In genomic region chr9:68705636-68706578, GRCh38 we compare ENCODE assay signal across 8 cellular contexts. TPM values are rescaled to one million over a fixed set of nuclear protein-coding genes. Genes with fewer than 3 reads are reported as not detected.
A peak's percentile ranks its signal among the peaks of the same experiment; 100 is the strongest.
DNase-seq lines count a peak whose midpoint lies in the region; ATAC-seq, FAIRE-seq and TF ChIP-seq lines count a peak whose summit lies in the region.

No MANE protein-coding gene starts in this region.

- peak overlapping the region; percentile 81 for H3K4me2 ChIP-seq in mammary epithelial cell (ENCODE audit: insufficient read depth, low read depth, low read length)

- DNase-seq in GM12891 (ENCODE audit: insufficient read length, low spot score) = no peak
- peak; percentile 4 to 12 for DNase-seq in HAP-1 (ENCODE audit: low spot score in 2 of 2)
- peak; percentile 11 for DNase-seq in NCI-H460 (ENCODE audit: extremely low read depth, low read depth)
- DNase-seq in mammary epithelial cell = peak; percentile 1
- peak; percentile 53 to 81 for DNase-seq in left lung
- DNase-seq in NCI-H345 treated with DMSO at 0.1 percent for 48 hours (lab: John Stamatoyannopoulos, UW; ENCODE audit: unreplicated experiment) = no peak
- DNase-seq in stimulated activated naive CD4-positive, alpha-beta T cell treated with Interleukin-2 at 50 U/mL for 16 hours (lab: John Stamatoyannopoulos, UW) = no peak

- H4K20me1 ChIP-seq in mammary epithelial cell (ENCODE audit: insufficient read depth, low read length) = no peaks in the 10 kb centered on the region

- H3K9ac ChIP-seq in mammary epithelial cell (ENCODE audit: insufficient read depth, low read length) = no peak overlapping the region
- H3K9ac ChIP-seq in subcutaneous abdominal adipose tissue (ENCODE audit: low read length in 5 of 5) = no peak overlapping the region

- no TSS peak for BruUV-seq in mammary epithelial cell (replicated peaks; lab: Mats Ljungman, UMichigan)

- in situ Hi-C loops in HAP-1 (cut with MboI; ENCODE audit: low sequenced_read_pairs) = loop anchor here (25.0 kb wide), 1 partner anchor 131 kb away; no protein-coding TSS in a partner anchor
- in situ Hi-C loops in mammary epithelial cell (cut with MboI; ENCODE audit: low sequenced_read_pairs in 2 of 2) = no loop called here

- H3K36me3 ChIP-seq in HAP-1 (replicated peaks) (no peaks in the 10 kb centered on the region), mammary epithelial cell (ENCODE audit: insufficient read depth, low read length) (no peaks in the 10 kb centered on the region), left lung (no peaks in the 10 kb centered on the region), subcutaneous abdominal adipose tissue (ENCODE audit: control insufficient read depth in 5 of 5, insufficient read depth in 5 of 5, low read length in 5 of 5) (no peaks in the 10 kb centered on the region)

- H3K4me3 ChIP-seq in HAP-1 (peak overlapping the region; percentile 29), mammary epithelial cell (replicated peaks in 1 of 3; ENCODE audit: insufficient read depth in 1 of 3, low read depth in 2 of 3, low read length in 3 of 3) (peak overlapping the region in 2 of 3 experiments; percentile 26 to 29), left lung (peak overlapping the region; percentile 57 to 61), subcutaneous abdominal adipose tissue (ENCODE audit: low read depth in 1 of 5, low read length in 5 of 5) (peak overlapping the region; percentile 66 to 85 (median 76))

- no peak for FAIRE-seq in GM12891 (lab: Jason Lieb, UNC)

- H3K27me3 ChIP-seq in HAP-1 (ENCODE audit: low read depth) (peaks cover 55% of the 10 kb centered on the region), mammary epithelial cell (ENCODE audit: insufficient read depth, low read length) (peaks cover 24% of the 10 kb centered on the region), left lung (peaks cover 0 to 29% of the 10 kb centered on the region in 2 donors), subcutaneous abdominal adipose tissue (ENCODE audit: control insufficient read depth in 5 of 5, insufficient read depth in 4 of 5, low read length in 5 of 5) (peaks cover 3 to 32% (median 9%) of the 10 kb centered on the region in 5 donors)

- peak; percentile 35 for ATAC-seq in left lung

- intact Hi-C loops in mammary epithelial cell (cut with micrococcal nuclease) = no loop called here
- intact Hi-C loops in left lung (cut with DNase I) = no loop called here

- H3K27ac ChIP-seq in mammary epithelial cell (ENCODE audit: insufficient read depth, low read depth, low read length) = no peak overlapping the region
- peak overlapping the region; percentile 85 to 86 for H3K27ac ChIP-seq in left lung
- no peak overlapping the region for H3K27ac ChIP-seq in subcutaneous abdominal adipose tissue (ENCODE audit: low read depth, low read length)

- no peaks in the 10 kb centered on the region for H3K79me2 ChIP-seq in mammary epithelial cell (ENCODE audit: insufficient read depth, low read length)

- H3K4me1 ChIP-seq in HAP-1 = no peaks in the 10 kb centered on the region
- peaks cover 9% of the 10 kb centered on the region for H3K4me1 ChIP-seq in mammary epithelial cell (ENCODE audit: insufficient read depth, low read length)
- peaks cover 4 to 53% of the 10 kb centered on the region in 2 donors for H3K4me1 ChIP-seq in left lung
- H3K4me1 ChIP-seq in subcutaneous abdominal adipose tissue (ENCODE audit: control insufficient read depth in 5 of 5, insufficient read depth in 5 of 5, low read length in 5 of 5) = peaks cover 0 to 25% (median 20%) of the 10 kb centered on the region in 5 donors

- H2AFZ ChIP-seq in mammary epithelial cell (ENCODE audit: low read depth, low read length) = peak overlapping the region; percentile 46

- H3K9me3 ChIP-seq in HAP-1 (no peaks in the 10 kb centered on the region), mammary epithelial cell (replicated peaks; ENCODE audit: insufficient read depth, low read length) (no peaks in the 10 kb centered on the region), left lung (no peaks in the 10 kb centered on the region), subcutaneous abdominal adipose tissue (ENCODE audit: control insufficient read depth in 5 of 5, low read length in 5 of 5) (no peaks in the 10 kb centered on the region)

- 0 out of 2 replicates have a peak, but pooled peaks have one; percentile 10 for TF ChIP-seq POLR2A in GM12891 (IDR thresholded peaks at IDR 0.05; ENCODE audit: low read depth, low read length)

- dilution Hi-C loops in mammary epithelial cell (cut with HindIII; ENCODE audit: low sequenced_read_pairs) = no loop called here

- TF ChIP-seq CTCF in mammary epithelial cell (conservative IDR thresholded peaks at IDR 0.05 in 1 of 2, IDR thresholded peaks at IDR 0.05 in 1 of 2; ENCODE audit: extremely low read depth in 1 of 2, insufficient read depth in 1 of 2, low read depth in 1 of 2, low read length in 2 of 2) (no peak), left lung (IDR thresholded peaks at IDR 0.05) (no peak)

- 7% methylated on average over 25 of the region's 54 CpGs for WGBS in mammary epithelial cell (ENCODE audit: low coverage, missing lambda C conversion rate)

- CTCF ChIA-PET in mammary epithelial cell (lab: Charles Lee; ENCODE audit: low non-redundant PET) = no interaction called here

TF ChIP-seq in GM12891, 5 proteins besides CTCF, POLR2A, EP300 and RAD21:
- TF ChIP-seq TAF1 (IDR thresholded peaks at IDR 0.05; ENCODE audit: low read depth, low read length) (no peak), SPI1 (IDR thresholded peaks at IDR 0.05; ENCODE audit: low read depth, low read length) (no peak), POLR2AphosphoS5 (IDR thresholded peaks at IDR 0.05; ENCODE audit: low read depth, low read length) (no peak; the same call in 1 of the 2 replicates), POU2F2 (IDR thresholded peaks at IDR 0.05; ENCODE audit: low read depth, low read length) (no peak), PAX5 (IDR thresholded peaks at IDR 0.05; ENCODE audit: insufficient read depth, low read length, severe bottlenecking) (no peak)
TF ChIP-seq in GM12891: peak in this region for 0.

RNA-seq across cellular contexts. Expression of gene PIP5K1B, which starts 0.9 kb away (rescaled TPM):
- 8.9 TPM for polyA plus RNA-seq in GM12891 (2012; ENCODE audit: low read depth, missing spikeins)
- 3.4 and 3.5 TPM in 2 replicates for total RNA-seq in NCI-H460 (2014; rRNA removed; shearing (Covaris generic))
- polyA plus RNA-seq in NCI-H460 (2014; cell fraction: nucleus; rRNA removed) = 0.19 TPM in 1 of 2 replicates, not detected in the other
- under 1 TPM in 1 of 2 donors, not detected in 1; 0.17 TPM for total RNA-seq in mammary epithelial cell
- polyA plus RNA-seq in mammary epithelial cell = not detected
- not detected for polyA minus RNA-seq in mammary epithelial cell
- total RNA-seq in left lung = 10 to 100 TPM; 24.8 to 31.0 TPM

Comparison
In these comparisons a context has a peak if more than half of its experiments do, and no peak if none do; other contexts are left out.
1. DNase-seq: peak in HAP-1 (2 of 2), NCI-H460 (single experiment), mammary epithelial cell (single experiment) and left lung (2 of 2); none in GM12891 (single experiment), NCI-H345 treated with DMSO at 0.1 percent for 48 hours (single experiment) and stimulated activated naive CD4-positive, alpha-beta T cell treated with Interleukin-2 at 50 U/mL for 16 hours (single experiment).
2. H3K27ac ChIP-seq: peak in left lung (2 of 2); none in mammary epithelial cell (single experiment) and subcutaneous abdominal adipose tissue (single experiment).
3. Peak in every context shown above with its lines, with median percentiles within 50 percentile points of each other: H3K4me3 ChIP-seq.